2 cellular contexts compared by ENCODE assay signal in the genomic region with DNA sequence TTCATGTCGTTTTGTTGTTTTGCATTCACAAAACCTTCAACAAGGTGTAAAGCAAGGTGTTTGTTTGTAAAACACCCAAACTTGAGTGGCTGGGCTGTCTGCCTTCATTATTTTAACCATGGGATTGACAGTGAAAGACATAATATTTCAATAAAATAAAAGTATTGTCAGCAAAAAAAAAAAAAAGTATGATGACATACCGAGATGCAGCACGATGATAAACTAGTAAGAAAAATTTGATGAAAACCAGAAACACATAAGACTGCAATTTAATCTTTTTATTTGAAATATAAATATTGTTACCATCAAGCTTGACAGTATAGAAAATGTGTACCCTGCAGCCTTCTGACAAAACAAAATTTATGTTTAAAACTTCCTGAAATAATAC.
TF ChIP-seq lines count a peak whose summit lies in the region.

No MANE protein-coding gene starts in this region.

TF ChIP-seq in HepG2, 621 proteins besides CTCF, POLR2A, EP300 and RAD21 (continued from another document):
- TF ChIP-seq MAFF (IDR thresholded peaks at IDR 0.05; ENCODE audit: low read depth, low read length), result peak; percentile 79
TF ChIP-seq in HepG2: peak in this region for 2.

TF ChIP-seq in SK-N-SH treated with all-trans-retinoic acid at 6 μM for 48 hours, 23 proteins besides CTCF, POLR2A, EP300 and RAD21 (continued from another document):
- TF ChIP-seq ZNF565 (CRISPR knock-in tag; conservative IDR thresholded peaks at IDR 0.05; ENCODE audit: low read depth), result no peak
